Comparison of ENCODE assay signal across 8 cellular contexts in the genomic region with DNA sequence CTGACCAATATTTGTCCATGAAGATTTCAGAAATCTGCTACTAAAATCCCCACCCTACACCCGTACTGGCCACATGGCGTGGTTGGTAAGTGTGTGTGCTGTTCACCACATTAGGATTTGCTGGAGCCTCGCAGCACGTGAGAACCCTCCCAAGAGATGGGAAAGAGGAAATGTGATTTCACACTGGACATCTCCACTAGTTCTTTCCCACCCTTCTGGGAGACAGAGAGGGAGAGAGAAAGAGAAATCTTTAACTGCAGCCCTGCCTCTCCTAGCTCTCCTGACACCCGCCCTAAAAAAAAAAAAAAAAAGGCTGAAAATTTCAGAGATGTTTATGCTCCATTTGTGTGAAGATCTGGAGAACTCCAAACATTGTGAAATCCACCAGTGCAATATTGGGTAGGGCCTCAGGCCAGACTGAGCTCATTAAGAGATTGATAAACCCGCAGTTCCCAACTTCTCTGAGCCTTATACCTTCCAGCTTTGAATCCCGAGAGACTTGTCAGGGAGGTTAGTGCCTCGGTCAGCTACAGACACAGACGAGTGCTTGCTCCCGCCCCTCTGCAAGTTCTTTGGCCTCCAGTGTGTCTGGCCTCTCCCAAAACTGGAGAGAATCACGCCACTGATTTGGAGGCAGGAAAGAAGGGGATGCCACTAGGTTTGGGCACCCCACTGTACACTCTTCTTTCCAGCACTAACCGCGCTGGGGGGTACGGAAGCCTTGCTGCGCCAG. TPM values are rescaled to one million over a fixed set of nuclear protein-coding genes. Genes with fewer than 3 reads are reported as not detected.
DNase-seq lines count a peak whose midpoint lies in the region; ATAC-seq and TF ChIP-seq lines count a peak whose summit lies in the region.

No MANE protein-coding gene starts in this region.

- no peaks in the 10 kb centered on the region for H3K36me3 Mint-ChIP-seq in activated naive CD4-positive, alpha-beta T cell treated with anti-CD3 and anti-CD28 coated beads, Interleukin-2, amount 50 U/mL, for 24 hours
- peaks cover under 1% of the 10 kb centered on the region for H3K36me3 Mint-ChIP-seq in chondrocyte (ENCODE audit: low read depth)

- WGBS in right lobe of liver (ENCODE audit: insufficient coverage, low coverage, low lambda C conversion rate, missing lambda C conversion rate) = 13% methylated on average over 7 of the region's 15 CpGs
- WGBS in aorta, 2 donors = 27 to 28% methylated on average over 15 of the region's 15 CpGs

- no peaks in the 10 kb centered on the region for H3K36me3 ChIP-seq in right lobe of liver
- no peaks in the 10 kb centered on the region for H3K36me3 ChIP-seq in aorta (ENCODE audit: control insufficient read depth in 1 of 2, insufficient read depth in 2 of 2, low read length in 1 of 2)

- peaks cover 48% of the 10 kb centered on the region for H3K27me3 Mint-ChIP-seq in activated naive CD4-positive, alpha-beta T cell treated with anti-CD3 and anti-CD28 coated beads, Interleukin-2, amount 50 U/mL, for 24 hours
- no peaks in the 10 kb centered on the region for H3K27me3 Mint-ChIP-seq in chondrocyte (ENCODE audit: low read depth)

- TF ChIP-seq CTCF in chondrocyte (IDR thresholded peaks at IDR 0.05) (no peak), right lobe of liver (IDR thresholded peaks at IDR 0.05) (no peak)

- H3K4me1 Mint-ChIP-seq in activated naive CD4-positive, alpha-beta T cell treated with anti-CD3 and anti-CD28 coated beads, Interleukin-2, amount 50 U/mL, for 24 hours = peaks cover 39% of the 10 kb centered on the region
- peaks cover 76% of the 10 kb centered on the region for H3K4me1 Mint-ChIP-seq in chondrocyte (ENCODE audit: low read depth)

- peak; percentile 9 to 45 (median 29) for ATAC-seq in right lobe of liver
- ATAC-seq in aorta (ENCODE audit: low FRiP score) = peak; percentile 1
- no peak for ATAC-seq in GM18498 (IDR thresholded peaks at IDR 0.05; ENCODE audit: unreplicated experiment)

- peak overlapping the region; percentile 89 for H3K4me3 Mint-ChIP-seq in activated naive CD4-positive, alpha-beta T cell treated with anti-CD3 and anti-CD28 coated beads, Interleukin-2, amount 50 U/mL, for 24 hours
- peak overlapping the region; percentile 86 for H3K4me3 Mint-ChIP-seq in chondrocyte (ENCODE audit: unreplicated experiment)

- H3K9me3 Mint-ChIP-seq in activated naive CD4-positive, alpha-beta T cell treated with anti-CD3 and anti-CD28 coated beads, Interleukin-2, amount 50 U/mL, for 24 hours = no peaks in the 10 kb centered on the region
- no peaks in the 10 kb centered on the region for H3K9me3 Mint-ChIP-seq in chondrocyte (ENCODE audit: low read depth)

- no peak for DNase-seq in activated naive CD4-positive, alpha-beta T cell treated with Interleukin-2 at 50 U/mL for 16 hours
- no peak for DNase-seq in chondrocyte (ENCODE audit: low spot score)
- DNase-seq in right lobe of liver = no peak
- DNase-seq in aorta = peak in 1 of 2 donors; percentile 60
- DNase-seq in head of caudate nucleus = no peak
- no peak for DNase-seq in KG1 (lab: John Stamatoyannopoulos, UW)

- H3K4me3 ChIP-seq in right lobe of liver (peak overlapping the region; percentile 63 to 97 (median 79)), aorta (ENCODE audit: low read length in 2 of 2) (peak overlapping the region; percentile 63 to 90)

- intact Hi-C loops in right lobe of liver (cut with DNase I) = no loop called here
- intact Hi-C loops in aorta (cut with DNase I) = loop anchor here (5.0 kb wide), 3 partner anchors 34 to 224 kb away; no protein-coding TSS in a partner anchor
- intact Hi-C loops in head of caudate nucleus (cut with DNase I) = no loop called here

- H3K27ac ChIP-seq in right lobe of liver = peak overlapping the region; percentile 66 to 93 (median 88)
- peak overlapping the region; percentile 85 to 99 for H3K27ac ChIP-seq in aorta (ENCODE audit: low read depth in 1 of 2, low read length in 2 of 2)

- TF ChIP-seq POLR2A in right lobe of liver (IDR thresholded peaks at IDR 0.05) = no peak

- H3K4me1 ChIP-seq in right lobe of liver = peaks cover 0 to 55% (median 15%) of the 10 kb centered on the region in 4 donors
- H3K4me1 ChIP-seq in aorta (ENCODE audit: control insufficient read depth in 1 of 2, insufficient read depth in 2 of 2, low read length in 2 of 2) = peaks cover 0 to 17% of the 10 kb centered on the region in 2 donors

- H3K9me3 ChIP-seq in right lobe of liver (no peaks in the 10 kb centered on the region), aorta (ENCODE audit: control insufficient read depth, low read length) (no peaks in the 10 kb centered on the region)

- peak overlapping the region; percentile 46 for H3K27ac Mint-ChIP-seq in activated naive CD4-positive, alpha-beta T cell treated with anti-CD3 and anti-CD28 coated beads, Interleukin-2, amount 50 U/mL, for 24 hours
- peak overlapping the region; percentile 92 for H3K27ac Mint-ChIP-seq in chondrocyte (ENCODE audit: unreplicated experiment)

- H3K27me3 ChIP-seq in right lobe of liver = no peaks in the 10 kb centered on the region
- no peaks in the 10 kb centered on the region for H3K27me3 ChIP-seq in aorta (ENCODE audit: control insufficient read depth in 1 of 2, insufficient read depth in 2 of 2, low read length in 1 of 2)

RNA-seq across cellular contexts. Expression of gene SPRY4, which starts 1.9 kb away (rescaled TPM):
- total RNA-seq in chondrocyte (5.3 to 9.6 TPM (median 8.3 TPM) in 3 replicates), right lobe of liver (10 to 100 TPM in 2 of 6 experiments, 1 to 10 TPM in 4; 3.9 to 11.6 (median 7.3) TPM), aorta (10 to 100 TPM; 49.8 to 67.9 TPM)
- polyA plus RNA-seq in aorta = 10 to 100 TPM in 1 of 2 donors, 1 to 10 TPM in 1; 8.1 to 21.5 TPM

Comparison
In these comparisons a context has a peak if more than half of its experiments do, and no peak if none do; other contexts are left out.
1. intact Hi-C loops: an anchor here in aorta (5.0 kb wide); none called in right lobe of liver and head of caudate nucleus.